In the genomic region with DNA sequence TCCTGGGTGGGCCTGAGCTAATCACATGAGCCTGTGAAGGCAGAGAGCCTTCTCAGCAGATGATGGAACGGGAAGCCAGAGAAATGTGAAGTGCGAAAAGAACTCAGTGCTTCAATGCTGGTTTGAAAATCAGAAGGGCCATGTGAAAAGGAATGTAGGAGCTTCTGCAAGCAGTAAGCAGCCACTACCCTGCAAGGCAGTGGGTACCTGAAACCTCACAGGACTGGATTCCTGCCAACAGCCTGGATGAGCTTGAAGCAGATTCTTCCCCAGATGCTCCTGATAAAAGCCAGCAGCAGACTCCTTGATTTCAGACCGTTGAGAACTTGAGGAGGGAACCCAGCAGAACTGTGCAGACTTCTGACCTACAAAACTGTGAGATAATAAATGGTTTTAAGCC, we compare ENCODE assay signal across 12 cellular contexts.
DNase-seq lines count a peak whose midpoint lies in the region; ATAC-seq and TF ChIP-seq lines count a peak whose summit lies in the region.
"Had no signal": no experiment of that assay in that cellular context is flagged by ENCODE, and none has a peak within 500 bp of the region (broad histone marks: within the 10 kb centered on the region; RNA-seq: fewer than 3 reads in every experiment).

No MANE protein-coding gene starts in this region.

- H4K8ac ChIP-seq in mesendoderm (ENCODE audit: low read depth, low read length): no peak overlapping the region

- no peak overlapping the region for H3K18ac ChIP-seq in mesendoderm (ENCODE audit: low read length)

- no peak overlapping the region for H2BK120ac ChIP-seq in mesendoderm (ENCODE audit: low read depth, low read length)

- TF ChIP-seq POLR2A in vagina (IDR thresholded peaks at IDR 0.05): no peak

- H3K4ac ChIP-seq in mesendoderm (ENCODE audit: low read depth, low read length): no peak overlapping the region

- TF ChIP-seq CTCF in left ventricle myocardium inferior (IDR thresholded peaks at IDR 0.05; ENCODE audit: borderline replicate concordance) (no peak), vagina (IDR thresholded peaks at IDR 0.05) (no peak)

- DNase-seq in left ventricle myocardium inferior: no peak
- DNase-seq in cardiac septum (ENCODE audit: low spot score): no peak
- DNase-seq in mesendoderm: peak; percentile 66
- no peak for DNase-seq in vagina (ENCODE audit: extremely low spot score in 2 of 2)
- no peak for DNase-seq in Kasumi-1 (lab: John Stamatoyannopoulos, UW)
- no peak for DNase-seq in NCI-H2081 (lab: John Stamatoyannopoulos, UW)
- no peak for DNase-seq in iPS-NIHi11 (ENCODE audit: low spot score)
- DNase-seq: activated naive CD4-positive, alpha-beta T cell treated with anti-CD3 and anti-CD28 coated beads, Interleukin-2, amount 50 U/mL, for 16 hours; Calu3; upper lobe of left lung had no signal

- H3K27ac ChIP-seq in left ventricle myocardium inferior (replicated peaks) (peak overlapping the region; percentile 66), mesendoderm (ENCODE audit: low read depth, low read length) (no peak overlapping the region), vagina (peak overlapping the region; percentile 54)
- H3K27ac ChIP-seq: upper lobe of left lung had no signal

- no peak overlapping the region for H3K23ac ChIP-seq in mesendoderm (ENCODE audit: low read length)

- no CpG with 5 or more reads among the region's 3 CpGs for WGBS in mesendoderm (ENCODE audit: extremely low coverage, insufficient coverage, low lambda C conversion rate)

- intact Hi-C loops in left ventricle myocardium inferior (cut with micrococcal nuclease): no loop called here
- intact Hi-C loops in cardiac septum (cut with DNase I): no loop called here
- intact Hi-C loops in vagina (cut with DNase I): no loop called here

- H3K27me3 ChIP-seq in left ventricle myocardium inferior (ENCODE audit: low read depth): no peaks in the 10 kb centered on the region
- H3K27me3 ChIP-seq in mesendoderm (ENCODE audit: insufficient read depth, low read length, poor library complexity): no peaks in the 10 kb centered on the region
- H3K27me3 ChIP-seq in vagina: no peaks in the 10 kb centered on the region
- H3K27me3 ChIP-seq: upper lobe of left lung had no signal

- H3K4me3 ChIP-seq in left ventricle myocardium inferior: no peak overlapping the region
- no peak overlapping the region for H3K4me3 ChIP-seq in mesendoderm (ENCODE audit: low read length)
- H3K4me3 ChIP-seq in vagina: no peak overlapping the region
- H3K4me3 ChIP-seq: SK-N-MC, upper lobe of left lung had no signal

- no peaks in the 10 kb centered on the region for H3K79me2 ChIP-seq in mesendoderm (ENCODE audit: control insufficient read depth, insufficient read depth, low read length)

- peak; percentile 68 for ATAC-seq in SK-N-SH treated with all-trans-retinoic acid at 6 μM for 48 hours

- H2BK15ac ChIP-seq in mesendoderm (replicated peaks; ENCODE audit: low read depth): no peak overlapping the region

- H3K56ac ChIP-seq in mesendoderm (ENCODE audit: low read length): no peak overlapping the region

- H3K4me1 ChIP-seq in left ventricle myocardium inferior (peaks cover 96% of the 10 kb centered on the region), mesendoderm (ENCODE audit: control insufficient read depth, low read depth, low read length) (no peaks in the 10 kb centered on the region), vagina (peaks cover 21% of the 10 kb centered on the region)

- H3K36me3 ChIP-seq in left ventricle myocardium inferior (peaks cover 4% of the 10 kb centered on the region), mesendoderm (ENCODE audit: control insufficient read depth, insufficient read depth, low read length) (no peaks in the 10 kb centered on the region), vagina (no peaks in the 10 kb centered on the region)
- H3K36me3 ChIP-seq: upper lobe of left lung had no signal

- H2BK5ac ChIP-seq in mesendoderm (ENCODE audit: low read length): no peak overlapping the region

- no peak overlapping the region for H3K4me2 ChIP-seq in mesendoderm (ENCODE audit: low read length)

- H2AK5ac ChIP-seq in mesendoderm (ENCODE audit: low read length): no peak overlapping the region

- H3K79me1 ChIP-seq in mesendoderm (ENCODE audit: low read length): no peaks in the 10 kb centered on the region

- H4K5ac ChIP-seq in mesendoderm (ENCODE audit: low read length): no peak overlapping the region

- no peak overlapping the region for H3K9ac ChIP-seq in mesendoderm (ENCODE audit: low read length)

- no peaks in the 10 kb centered on the region for H3K9me3 ChIP-seq in left ventricle myocardium inferior (replicated peaks)
- H3K9me3 ChIP-seq in vagina: no peaks in the 10 kb centered on the region
- H3K9me3 ChIP-seq: upper lobe of left lung had no signal

TF ChIP-seq in SK-N-SH treated with all-trans-retinoic acid at 6 μM for 48 hours, 23 proteins besides CTCF, POLR2A, EP300 and RAD21:
- TF ChIP-seq, protein P1, sequence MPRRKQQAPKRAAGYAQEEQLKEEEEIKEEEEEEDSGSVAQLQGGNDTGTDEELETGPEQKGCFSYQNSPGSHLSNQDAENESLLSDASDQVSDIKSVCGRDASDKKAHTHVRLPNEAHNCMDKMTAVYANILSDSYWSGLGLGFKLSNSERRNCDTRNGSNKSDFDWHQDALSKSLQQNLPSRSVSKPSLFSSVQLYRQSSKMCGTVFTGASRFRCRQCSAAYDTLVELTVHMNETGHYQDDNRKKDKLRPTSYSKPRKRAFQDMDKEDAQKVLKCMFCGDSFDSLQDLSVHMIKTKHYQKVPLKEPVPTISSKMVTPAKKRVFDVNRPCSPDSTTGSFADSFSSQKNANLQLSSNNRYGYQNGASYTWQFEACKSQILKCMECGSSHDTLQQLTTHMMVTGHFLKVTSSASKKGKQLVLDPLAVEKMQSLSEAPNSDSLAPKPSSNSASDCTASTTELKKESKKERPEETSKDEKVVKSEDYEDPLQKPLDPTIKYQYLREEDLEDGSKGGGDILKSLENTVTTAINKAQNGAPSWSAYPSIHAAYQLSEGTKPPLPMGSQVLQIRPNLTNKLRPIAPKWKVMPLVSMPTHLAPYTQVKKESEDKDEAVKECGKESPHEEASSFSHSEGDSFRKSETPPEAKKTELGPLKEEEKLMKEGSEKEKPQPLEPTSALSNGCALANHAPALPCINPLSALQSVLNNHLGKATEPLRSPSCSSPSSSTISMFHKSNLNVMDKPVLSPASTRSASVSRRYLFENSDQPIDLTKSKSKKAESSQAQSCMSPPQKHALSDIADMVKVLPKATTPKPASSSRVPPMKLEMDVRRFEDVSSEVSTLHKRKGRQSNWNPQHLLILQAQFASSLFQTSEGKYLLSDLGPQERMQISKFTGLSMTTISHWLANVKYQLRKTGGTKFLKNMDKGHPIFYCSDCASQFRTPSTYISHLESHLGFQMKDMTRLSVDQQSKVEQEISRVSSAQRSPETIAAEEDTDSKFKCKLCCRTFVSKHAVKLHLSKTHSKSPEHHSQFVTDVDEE (CRISPR knock-in tag; IDR thresholded peaks at IDR 0.05): no peak
- TF ChIP-seq ISL1 (CRISPR knock-in tag; IDR thresholded peaks at IDR 0.05) (no peak), BACH2 (CRISPR knock-in tag; IDR thresholded peaks at IDR 0.05; ENCODE audit: borderline replicate concordance) (no peak), PATZ1 (CRISPR knock-in tag; IDR thresholded peaks at IDR 0.05; ENCODE audit: borderline replicate concordance) (no peak), ZFP30 (CRISPR knock-in tag; IDR thresholded peaks at IDR 0.05) (no peak), ESRRG (CRISPR knock-in tag; IDR thresholded peaks at IDR 0.05) (no peak), TOX (CRISPR knock-in tag; IDR thresholded peaks at IDR 0.05; ENCODE audit: borderline replicate concordance) (no peak), SNAI2 (CRISPR knock-in tag; IDR thresholded peaks at IDR 0.05) (no peak)
